In the genomic region with DNA sequence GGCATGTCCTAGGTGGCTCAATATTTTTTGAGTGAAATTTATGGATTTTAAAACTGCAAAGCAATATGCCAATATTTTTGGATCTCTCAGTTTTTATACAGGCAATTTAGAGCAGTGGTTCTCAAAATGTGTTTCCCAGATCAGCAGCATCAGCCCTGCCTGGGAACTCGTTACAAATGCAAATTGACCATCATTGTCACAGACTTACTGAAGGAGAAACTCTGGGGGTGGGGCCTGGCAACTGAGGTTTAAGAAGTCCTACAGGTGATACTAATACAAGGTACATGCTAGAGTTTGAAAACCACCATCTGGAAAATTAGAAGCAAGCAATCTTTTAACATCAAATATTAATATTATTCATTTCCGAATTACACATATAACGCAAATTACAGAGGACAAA, we compare ENCODE assay signal across 30 cellular contexts.
"Had no signal": no experiment of that assay in that cellular context is flagged by ENCODE, and none has a peak within 500 bp of the region (broad histone marks: within the 10 kb centered on the region; RNA-seq: fewer than 3 reads in every experiment).

No MANE protein-coding gene starts in this region.

- H3K4me3 Mint-ChIP-seq: activated CD4-positive, alpha-beta T cell treated with anti-CD3 and anti-CD28 coated beads, Interleukin-2, amount 10 ng/mL, durations not matched to agents 7 days and 5 days; activated CD8-positive, alpha-beta memory T cell treated with anti-CD3 and anti-CD28 coated beads, Interleukin-2, amount 10 ng/mL, durations not matched to agents 7 days and 5 days; activated CD8-positive, alpha-beta T cell treated with anti-CD3 and anti-CD28 coated beads for 36 hours; activated naive CD4-positive, alpha-beta T cell treated with anti-CD3 and anti-CD28 coated beads, Interleukin-2, amount 50 U/mL, for 24 hours; activated T-helper 1 cell treated with anti-CD3 and anti-CD28 coated beads, Interleukin-12 subunit alpha, Interleukin-12 subunit beta, Interleukin-2, Interleukin-4 antibody, amounts not matched to agents 30 ng/mL and 10 ng/mL and 1 ng/mL, durations not matched to agents 14 hours and 24 hours and 36 hours; immature natural killer cell; mesothelial cell of epicardium; naive thymus-derived CD8-positive, alpha-beta T cell; T-cell; T-helper 2 cell treated with Interferon-gamma antibody and Interleukin-4, amounts not matched to agents 5 μg/mL and 100 μg/mL, for 36 hours had no signal

- H3K4me1 ChIP-seq: left lung, psoas muscle, right atrium auricular region, spleen, upper lobe of left lung had no signal

- H3K4me3 ChIP-seq: left lung, ovary, psoas muscle, right atrium auricular region, spleen, upper lobe of left lung had no signal

- DNase-seq: activated CD4-positive, alpha-beta T cell treated with anti-CD3 and anti-CD28 coated beads, Interleukin-2, amount 10 ng/mL, durations not matched to agents 7 days and 5 days; activated CD4-positive, CD25-positive, alpha-beta regulatory T cell treated with anti-CD3 and anti-CD28 coated beads, Interleukin-2, amount 50 U/mL, for 72 hours; activated CD8-positive, alpha-beta memory T cell treated with anti-CD3 and anti-CD28 coated beads, Interleukin-2, amount 10 ng/mL, durations not matched to agents 7 days and 5 days; activated CD8-positive, alpha-beta T cell treated with anti-CD3 and anti-CD28 coated beads for 36 hours; activated gamma-delta T cell treated with Interleukin-2 at 50 U/mL for 16 hours; activated T-cell treated with anti-CD3 and anti-CD28 coated beads for 4 hours; aorta; central memory CD4-positive, alpha-beta T cell; dermis blood vessel endothelial cell; effector CD8-positive, alpha-beta T cell; immature natural killer cell; kidney glomerular epithelial cell; left lung; naive thymus-derived CD8-positive, alpha-beta T cell; ovary; psoas muscle; spleen; stimulated activated CD4-positive, alpha-beta T cell treated with anti-CD3 and anti-CD28 coated beads, Interleukin-4, amount 100 ng/mL, for 4 hours; stimulated activated naive CD8-positive, alpha-beta T cell treated with anti-CD3 and anti-CD28 coated beads, Interleukin-15, Interleukin-2, amounts not matched to agents 100 U/mL and 50 U/mL, for 24 hours; T-cell; upper lobe of left lung had no signal

- H3K27me3 ChIP-seq: left lung, neutrophil, ovary, right atrium auricular region, upper lobe of left lung had no signal

- H3K27ac Mint-ChIP-seq: activated CD4-positive, alpha-beta T cell treated with anti-CD3 and anti-CD28 coated beads, Interleukin-2, amount 10 ng/mL, durations not matched to agents 7 days and 5 days; activated CD8-positive, alpha-beta memory T cell treated with anti-CD3 and anti-CD28 coated beads, Interleukin-2, amount 10 ng/mL, durations not matched to agents 7 days and 5 days; activated CD8-positive, alpha-beta T cell treated with anti-CD3 and anti-CD28 coated beads for 36 hours; activated naive CD4-positive, alpha-beta T cell treated with anti-CD3 and anti-CD28 coated beads, Interleukin-2, amount 50 U/mL, for 24 hours; activated T-helper 1 cell treated with anti-CD3 and anti-CD28 coated beads, Interleukin-12 subunit alpha, Interleukin-12 subunit beta, Interleukin-2, Interleukin-4 antibody, amounts not matched to agents 30 ng/mL and 10 ng/mL and 1 ng/mL, durations not matched to agents 14 hours and 24 hours and 36 hours; immature natural killer cell; mesothelial cell of epicardium; naive thymus-derived CD8-positive, alpha-beta T cell; T-cell; T-helper 2 cell treated with Interferon-gamma antibody and Interleukin-4, amounts not matched to agents 5 μg/mL and 100 μg/mL, for 36 hours had no signal

- H3K36me3 ChIP-seq: left lung, neutrophil, ovary, right atrium auricular region, spleen, upper lobe of left lung had no signal

- H3K27me3 Mint-ChIP-seq: activated CD4-positive, alpha-beta T cell treated with anti-CD3 and anti-CD28 coated beads, Interleukin-2, amount 10 ng/mL, durations not matched to agents 7 days and 5 days; activated CD8-positive, alpha-beta memory T cell treated with anti-CD3 and anti-CD28 coated beads, Interleukin-2, amount 10 ng/mL, durations not matched to agents 7 days and 5 days; brain had no signal

- H3K36me3 Mint-ChIP-seq: activated CD8-positive, alpha-beta memory T cell treated with anti-CD3 and anti-CD28 coated beads, Interleukin-2, amount 10 ng/mL, durations not matched to agents 7 days and 5 days; activated naive CD4-positive, alpha-beta T cell treated with anti-CD3 and anti-CD28 coated beads, Interleukin-2, amount 50 U/mL, for 24 hours; immature natural killer cell; mesothelial cell of epicardium; T-cell had no signal

- H3K9me3 Mint-ChIP-seq: activated CD4-positive, alpha-beta T cell treated with anti-CD3 and anti-CD28 coated beads, Interleukin-2, amount 10 ng/mL, durations not matched to agents 7 days and 5 days; activated CD8-positive, alpha-beta T cell treated with anti-CD3 and anti-CD28 coated beads for 36 hours; activated naive CD4-positive, alpha-beta T cell treated with anti-CD3 and anti-CD28 coated beads, Interleukin-2, amount 50 U/mL, for 24 hours; activated T-helper 1 cell treated with anti-CD3 and anti-CD28 coated beads, Interleukin-12 subunit alpha, Interleukin-12 subunit beta, Interleukin-2, Interleukin-4 antibody, amounts not matched to agents 30 ng/mL and 10 ng/mL and 1 ng/mL, durations not matched to agents 14 hours and 24 hours and 36 hours; T-helper 2 cell treated with Interferon-gamma antibody and Interleukin-4, amounts not matched to agents 5 μg/mL and 100 μg/mL, for 36 hours had no signal

- H3K4me1 Mint-ChIP-seq: activated CD4-positive, alpha-beta T cell treated with anti-CD3 and anti-CD28 coated beads, Interleukin-2, amount 10 ng/mL, durations not matched to agents 7 days and 5 days; activated CD8-positive, alpha-beta memory T cell treated with anti-CD3 and anti-CD28 coated beads, Interleukin-2, amount 10 ng/mL, durations not matched to agents 7 days and 5 days; activated naive CD4-positive, alpha-beta T cell treated with anti-CD3 and anti-CD28 coated beads, Interleukin-2, amount 50 U/mL, for 24 hours; immature natural killer cell; mesothelial cell of epicardium; naive thymus-derived CD8-positive, alpha-beta T cell; T-cell had no signal

- H3K27ac ChIP-seq: left lung, neutrophil, ovary, psoas muscle, spleen, upper lobe of left lung, VCaP had no signal

- H3K9me3 ChIP-seq: neutrophil, ovary, psoas muscle, upper lobe of left lung had no signal

- ATAC-seq: activated CD8-positive, alpha-beta memory T cell treated with anti-CD3 and anti-CD28 coated beads, Interleukin-2, amount 10 ng/mL, durations not matched to agents 7 days and 5 days; activated CD8-positive, alpha-beta T cell treated with anti-CD3 and anti-CD28 coated beads for 36 hours; esophagus mucosa; left lung; naive thymus-derived CD8-positive, alpha-beta T cell; psoas muscle; stimulated activated naive CD8-positive, alpha-beta T cell treated with anti-CD3 and anti-CD28 coated beads, Interleukin-15, Interleukin-2, amounts not matched to agents 100 U/mL and 50 U/mL, for 24 hours; T-cell had no signal
